Comparison of ENCODE assay signal across 10 cellular contexts in genomic region chr16:57532251-57532625, GRCh38. TPM values are rescaled to one million over a fixed set of nuclear protein-coding genes. Genes with fewer than 3 reads are reported as not detected.
DNase-seq lines count a peak whose midpoint lies in the region; ATAC-seq and TF ChIP-seq lines count a peak whose summit lies in the region.
"Had no signal": no experiment of that assay in that cellular context is flagged by ENCODE, and none has a peak within 500 bp of the region (broad histone marks: within the 10 kb centered on the region; RNA-seq: fewer than 3 reads in every experiment).

No MANE protein-coding gene starts in this region.

- H3K27ac Mint-ChIP-seq in CD8-positive, alpha-beta memory T cell = peak overlapping the region; percentile 91 to 99 (median 94)
- H3K27ac Mint-ChIP-seq in chondrocyte (ENCODE audit: unreplicated experiment) = peak overlapping the region; percentile 34

- peak in 1 of 5 donors; percentile 42 for DNase-seq in CD8-positive, alpha-beta memory T cell
- peak; percentile 1 for DNase-seq in HuH-7 (ENCODE audit: low spot score)
- DNase-seq in chondrocyte (ENCODE audit: low spot score) = no peak
- peak; percentile 20 for DNase-seq in omental fat pad (ENCODE audit: low spot score)
- no peak for DNase-seq in LoVo (ENCODE audit: low spot score)
- DNase-seq in NCI-H187 (lab: John Stamatoyannopoulos, UW) = no peak
- no peak for DNase-seq in G401 (ENCODE audit: low spot score)
- DNase-seq: amniotic stem cell, NCI-H2081 treated with DMSO at 0.1 percent for 48 hours, OCI-M1 had no signal

- in situ Hi-C loops in G401 (cut with HindIII; ENCODE audit: low sequenced_read_pairs) = no loop called here

- peaks cover 59 to 72% (median 61%) of the 10 kb centered on the region in 3 donors for H3K4me1 Mint-ChIP-seq in CD8-positive, alpha-beta memory T cell
- peaks cover 69% of the 10 kb centered on the region for H3K4me1 Mint-ChIP-seq in chondrocyte (ENCODE audit: low read depth)

- TF ChIP-seq CTCF in chondrocyte (IDR thresholded peaks at IDR 0.05) = no peak
- no peak for TF ChIP-seq CTCF in omental fat pad (IDR thresholded peaks at IDR 0.05)

- CTCF ChIA-PET in CD8-positive, alpha-beta memory T cell (lab: Charles Lee) = interaction anchor here (1.3 to 1.7 kb wide), 3 partner anchors 10 to 45 kb away, joined by 3 to 4 read pairs (median 4); no protein-coding TSS in a partner anchor

- no peaks in the 10 kb centered on the region for H3K9me3 ChIP-seq in CD8-positive, alpha-beta memory T cell (ENCODE audit: low read length)

- peaks cover 69% of the 10 kb centered on the region for H3K4me1 ChIP-seq in CD8-positive, alpha-beta memory T cell (ENCODE audit: insufficient read depth, low read length)

- peaks cover 4 to 11% (median 6%) of the 10 kb centered on the region in 3 donors for H3K36me3 Mint-ChIP-seq in CD8-positive, alpha-beta memory T cell
- peaks cover 3% of the 10 kb centered on the region for H3K36me3 Mint-ChIP-seq in chondrocyte (ENCODE audit: low read depth)

- no peaks in the 10 kb centered on the region for H3K9me3 Mint-ChIP-seq in CD8-positive, alpha-beta memory T cell
- H3K9me3 Mint-ChIP-seq in chondrocyte (ENCODE audit: low read depth) = no peaks in the 10 kb centered on the region

- no peak overlapping the region for H3K27ac ChIP-seq in CD8-positive, alpha-beta memory T cell (ENCODE audit: low read depth, low read length)

- no peaks in the 10 kb centered on the region for H3K27me3 ChIP-seq in CD8-positive, alpha-beta memory T cell (ENCODE audit: insufficient read depth, low read length, poor library complexity, severe bottlenecking)

- POLR2A ChIA-PET in CD8-positive, alpha-beta memory T cell (lab: Charles Lee) = interaction anchor here (1.3 kb wide), 1 partner anchor 15 kb away, joined by 6 read pairs; no protein-coding TSS in a partner anchor

- ATAC-seq in omental fat pad (ENCODE audit: low FRiP score) = no peak

- peaks cover 0 to 4% of the 10 kb centered on the region in 2 donors for H3K27me3 Mint-ChIP-seq in CD8-positive, alpha-beta memory T cell
- H3K27me3 Mint-ChIP-seq in chondrocyte (ENCODE audit: low read depth) = no peaks in the 10 kb centered on the region

- H3K4me3 ChIP-seq in CD8-positive, alpha-beta memory T cell (ENCODE audit: low read length) = no peak overlapping the region

- no peaks in the 10 kb centered on the region for H3K36me3 ChIP-seq in CD8-positive, alpha-beta memory T cell (ENCODE audit: insufficient read depth, low read length)

- H3K4me3 Mint-ChIP-seq in CD8-positive, alpha-beta memory T cell = peak overlapping the region in 4 of 7 donors; percentile 8 to 36 (median 15)
- no peak overlapping the region for H3K4me3 Mint-ChIP-seq in chondrocyte (ENCODE audit: unreplicated experiment)

RNA-seq across cellular contexts. Expression of gene CCDC102A, which starts 4.1 kb away (rescaled TPM):
- 10 to 100 TPM; 27.0 to 28.1 TPM for total RNA-seq in CD8-positive, alpha-beta memory T cell
- 22.6 TPM for polyA plus RNA-seq in CD8-positive, alpha-beta memory T cell
- 20.9 to 27.2 TPM (median 22.4 TPM) in 3 replicates for total RNA-seq in chondrocyte
- total RNA-seq in omental fat pad = 1 to 10 TPM; 3.5 to 9.8 (median 7.8) TPM
- total RNA-seq in G401 (2014; rRNA removed; shearing (Covaris generic)) = 25.0 and 26.7 TPM in 2 replicates

RNA-seq across cellular contexts. Expression of gene ADGRG5, which starts 10.2 kb away (rescaled TPM):
- total RNA-seq in CD8-positive, alpha-beta memory T cell = 10 to 100 TPM; 46.1 to 48.5 TPM
- 23.5 TPM for polyA plus RNA-seq in CD8-positive, alpha-beta memory T cell
- total RNA-seq in chondrocyte (not detected in 3 replicates), omental fat pad (under 1 TPM in 2 of 4 donors, not detected in 2; 0.31 to 0.37 TPM)
- not detected in 2 replicates for total RNA-seq in G401 (2014; rRNA removed; shearing (Covaris generic))

RNA-seq across cellular contexts. Expression of gene DOK4, which starts 45.9 kb away (rescaled TPM):
- 1 to 10 TPM; 6.8 to 7.0 TPM for total RNA-seq in CD8-positive, alpha-beta memory T cell
- 3.3 TPM for polyA plus RNA-seq in CD8-positive, alpha-beta memory T cell
- total RNA-seq in chondrocyte (23.7 to 28.5 TPM (median 26.4 TPM) in 3 replicates), omental fat pad (10 to 100 TPM in 3 of 4 donors, 1 to 10 TPM in 1; 5.9 to 36.3 (median 12.9) TPM)
- total RNA-seq in G401 (2014; rRNA removed; shearing (Covaris generic)) = 33.7 and 45.5 TPM in 2 replicates

Comparison
In these comparisons a context has a peak if more than half of its experiments do, and no peak if none do; other contexts are left out.
1. DNase-seq: peak in HuH-7 (single experiment) and omental fat pad (single experiment); none in chondrocyte (single experiment), LoVo (single experiment), NCI-H187 (0 of 2) and G401 (single experiment).
2. RNA of gene ADGRG5, which starts 10.2 kb away (total RNA-seq): 46.1 to 48.5 TPM in CD8-positive, alpha-beta memory T cell; 0.31 to 0.37 TPM in omental fat pad, not detected in chondrocyte and not detected in G401; every median in the first group is over 10 times any median in the second.